In genomic region chr18:42348722-42349121, GRCh38 we compare ENCODE assay signal across 8 cellular contexts.
"Had no signal": no experiment of that assay in that cellular context is flagged by ENCODE, and none has a peak within 500 bp of the region (broad histone marks: within the 10 kb centered on the region; RNA-seq: fewer than 3 reads in every experiment).

No MANE protein-coding gene starts in this region.

- H2AFZ ChIP-seq: GM23248 had no signal

- H3K9me3 ChIP-seq: HAP-1 had no signal

- H3K4me3 ChIP-seq: GM23248, HAP-1 had no signal

- H3K9ac ChIP-seq: GM23248 had no signal

- H3K4me3 Mint-ChIP-seq: HFFc6 had no signal

- H3K36me3 ChIP-seq: HAP-1 had no signal

- H3K27ac ChIP-seq: GM23248, HL-60 had no signal

- H3K27ac Mint-ChIP-seq: HFFc6 had no signal

- DNase-seq: GM23248, GOT3, H7, HFFc6, IMR-90 had no signal

- ATAC-seq: HCT116 had no signal
